ENCODE assay signal across 9 cellular contexts in the genomic region with DNA sequence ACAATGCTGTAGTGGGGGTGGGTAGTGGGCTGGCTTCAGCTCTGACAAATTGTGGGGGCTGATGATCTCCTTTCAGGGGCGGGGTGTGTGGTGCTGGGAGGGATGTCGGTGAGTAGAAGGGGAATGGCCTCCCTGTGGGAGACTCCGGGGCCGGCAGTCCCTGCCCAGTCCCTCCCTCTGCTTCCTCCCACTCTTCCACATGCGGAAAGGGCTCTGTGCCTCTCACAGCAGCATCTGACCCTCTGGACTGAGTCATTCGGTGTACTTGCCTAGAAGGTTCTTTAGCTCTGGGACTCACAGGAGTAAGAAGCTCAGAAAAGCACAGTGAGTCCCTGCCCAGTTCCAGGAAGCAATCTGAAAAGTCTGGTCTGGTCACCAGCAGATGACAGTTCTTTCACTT. TPM values are rescaled to one million over a fixed set of nuclear protein-coding genes. Genes with fewer than 3 reads are reported as not detected.
DNase-seq lines count a peak whose midpoint lies in the region; ATAC-seq and TF ChIP-seq lines count a peak whose summit lies in the region.
"Had no signal": no experiment of that assay in that cellular context is flagged by ENCODE, and none has a peak within 500 bp of the region (broad histone marks: within the 10 kb centered on the region; RNA-seq: fewer than 3 reads in every experiment).

No MANE protein-coding gene starts in this region.

- no peaks in the 10 kb centered on the region for H3K36me3 ChIP-seq in heart right ventricle

- WGBS in heart right ventricle, 2 donors = 30 to 33% methylated on average over 6 of the region's 6 CpGs

- H3K9me3 ChIP-seq in heart right ventricle = peaks cover 0 to 8% (median 0%) of the 10 kb centered on the region in 11 donors

- peaks cover 0 to 45% (median 6%) of the 10 kb centered on the region in 9 donors for H3K4me1 ChIP-seq in heart right ventricle

- no peaks in the 10 kb centered on the region for H3K27me3 ChIP-seq in heart right ventricle

- intact Hi-C loops in activated CD8-positive, alpha-beta T cell treated with anti-CD3 and anti-CD28 coated beads for 36 hours (cut with micrococcal nuclease) = no loop called here
- intact Hi-C loops in heart right ventricle (cut with DNase I) = no loop called here

- H3K36me3 Mint-ChIP-seq in activated CD8-positive, alpha-beta T cell treated with anti-CD3 and anti-CD28 coated beads for 36 hours (ENCODE audit: low read depth) = peaks cover 5% of the 10 kb centered on the region

- H3K4me3 ChIP-seq in heart right ventricle (no peak overlapping the region), retinal pigment epithelial cell (ENCODE audit: low read length) (no peak overlapping the region)

- CTCF ChIA-PET in activated CD8-positive, alpha-beta T cell treated with anti-CD3 and anti-CD28 coated beads for 36 hours (lab: Charles Lee) = interaction anchor here (1.6 to 2.2 kb wide), 2 partner anchors 15 to 23 kb away, joined by 3 to 6 read pairs; no protein-coding TSS in a partner anchor

- H3K9me3 Mint-ChIP-seq in activated CD8-positive, alpha-beta T cell treated with anti-CD3 and anti-CD28 coated beads for 36 hours = peaks cover 9% of the 10 kb centered on the region

- H3K4me3 Mint-ChIP-seq in activated CD8-positive, alpha-beta T cell treated with anti-CD3 and anti-CD28 coated beads for 36 hours = peak overlapping the region; percentile 24

- no peak for TF ChIP-seq CTCF in activated CD8-positive, alpha-beta T cell treated with anti-CD3 and anti-CD28 coated beads for 36 hours (IDR thresholded peaks at IDR 0.05)
- TF ChIP-seq CTCF in heart right ventricle (IDR thresholded peaks at IDR 0.05) (no peak), retinal pigment epithelial cell (conservative IDR thresholded peaks at IDR 0.05; ENCODE audit: low read depth, low read length) (no peak)

- peak; percentile 57 for ATAC-seq in activated CD8-positive, alpha-beta T cell treated with anti-CD3 and anti-CD28 coated beads for 36 hours
- peak; percentile 88 to 98 (median 94) for ATAC-seq in heart right ventricle
- no peak for ATAC-seq in GM21367 (IDR thresholded peaks at IDR 0.05; ENCODE audit: unreplicated experiment)

- H3K27me3 Mint-ChIP-seq in activated CD8-positive, alpha-beta T cell treated with anti-CD3 and anti-CD28 coated beads for 36 hours = no peaks in the 10 kb centered on the region
- H3K27me3 Mint-ChIP-seq: naive B cell had no signal

- H3K4me1 Mint-ChIP-seq in activated CD8-positive, alpha-beta T cell treated with anti-CD3 and anti-CD28 coated beads for 36 hours (ENCODE audit: low read depth) = peaks cover 45% of the 10 kb centered on the region

- H3K27ac ChIP-seq in heart right ventricle = peak overlapping the region in 7 of 10 donors; percentile 0 to 86 (median 41)

- DNase-seq in GM04504 (ENCODE audit: low read depth) (peak; percentile 33), heart right ventricle (peak; percentile 34 to 66), retinal pigment epithelial cell (ENCODE audit: low read depth) (peak; percentile 62), NCI-H345 (lab: John Stamatoyannopoulos, UW) (no peak), NCI-H446 treated with DMSO at 0.1 percent for 48 hours (lab: John Stamatoyannopoulos, UW) (no peak), DMS 273 (lab: John Stamatoyannopoulos, UW; ENCODE audit: unreplicated experiment) (no peak)
- DNase-seq in activated CD8-positive, alpha-beta T cell treated with anti-CD3 and anti-CD28 coated beads for 36 hours = peak; percentile 20
- DNase-seq: naive B cell had no signal

- peak overlapping the region; percentile 82 for H3K27ac Mint-ChIP-seq in activated CD8-positive, alpha-beta T cell treated with anti-CD3 and anti-CD28 coated beads for 36 hours

- POLR2A ChIA-PET in activated CD8-positive, alpha-beta T cell treated with anti-CD3 and anti-CD28 coated beads for 36 hours (lab: Charles Lee) = interaction anchor here (4.3 kb wide), 1 partner anchor 15 kb away, joined by 19 read pairs; no protein-coding TSS in a partner anchor

RNA-seq across cellular contexts. Expression of a gene that starts 14.2 kb away (rescaled TPM):
- not detected for total RNA-seq in activated CD8-positive, alpha-beta T cell treated with anti-CD3 and anti-CD28 coated beads for 36 hours
- 1 to 10 TPM in 2 of 10 donors, under 1 TPM in 7, not detected in 1; 0.12 to 3.3 (median 0.17) TPM for total RNA-seq in heart right ventricle
- under 1 TPM; 0.14 to 0.15 TPM for polyA plus RNA-seq in heart right ventricle

Comparison
In these comparisons a context has a peak if more than half of its experiments do, and no peak if none do; other contexts are left out.
1. DNase-seq: peak in GM04504 (single experiment), activated CD8-positive, alpha-beta T cell treated with anti-CD3 and anti-CD28 coated beads for 36 hours (single experiment), heart right ventricle (2 of 2) and retinal pigment epithelial cell (single experiment); none in NCI-H345 (single experiment), NCI-H446 treated with DMSO at 0.1 percent for 48 hours (single experiment) and DMS 273 (single experiment).